In the genomic region with DNA sequence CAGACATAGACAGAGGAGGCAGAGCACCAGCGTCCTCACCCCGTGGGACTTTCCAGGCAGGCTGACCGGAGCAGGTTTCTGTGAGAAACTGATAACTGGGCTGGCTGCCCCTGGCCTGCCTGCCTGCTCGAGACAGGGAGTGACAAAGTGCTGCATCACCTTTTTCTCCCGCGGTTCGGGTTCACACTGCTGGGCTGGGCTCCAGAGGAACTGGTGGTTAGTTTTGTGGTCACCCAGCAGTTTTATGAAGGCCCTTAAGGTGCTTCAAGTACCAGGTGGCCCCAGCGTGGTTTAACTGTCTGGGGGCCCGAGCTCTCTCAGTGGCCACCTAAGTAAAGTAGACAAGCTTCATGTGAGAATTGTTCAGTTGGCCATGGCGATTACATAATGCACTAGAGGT, we compare ENCODE assay signal across 9 cellular contexts.
DNase-seq lines count a peak whose midpoint lies in the region; ATAC-seq lines count a peak whose summit lies in the region.
"Had no signal": no experiment of that assay in that cellular context is flagged by ENCODE, and none has a peak within 500 bp of the region (broad histone marks: within the 10 kb centered on the region; RNA-seq: fewer than 3 reads in every experiment).

No MANE protein-coding gene starts in this region.

- peak; percentile 7 for DNase-seq in ELF-1 (ENCODE audit: low read depth, low spot score)
- peak; percentile 81 for DNase-seq in activated CD8-positive, alpha-beta T cell treated with anti-CD3 and anti-CD28 coated beads, Interleukin-2, amount 10 ng/mL, durations not matched to agents 7 days and 5 days
- DNase-seq in immature natural killer cell = peak; percentile 50 to 58 (median 54)
- DNase-seq in HuH-7.5 (ENCODE audit: low spot score) = no peak
- DNase-seq in stimulated activated naive B cell treated with anti-CD40 and anti-IgM and Interleukin-4, amounts not matched to agents 10 μg/mL and 1 μg/mL and 100 μg/mL, for 72 hours = no peak
- no peak for DNase-seq in NCI-H1092 treated with DMSO at 0.1 percent for 48 hours (lab: John Stamatoyannopoulos, UW)
- DNase-seq: Caco-2 had no signal

- POLR2A ChIA-PET in activated CD8-positive, alpha-beta T cell treated with anti-CD3 and anti-CD28 coated beads, Interleukin-2, amount 10 ng/mL, durations not matched to agents 7 days and 5 days (lab: Charles Lee) = interaction anchor here (1.9 kb wide), 1 partner anchor 59 kb away, joined by 6 read pairs; no protein-coding TSS in a partner anchor

- peak overlapping the region; percentile 76 for H3K27ac Mint-ChIP-seq in activated CD8-positive, alpha-beta T cell treated with anti-CD3 and anti-CD28 coated beads, Interleukin-2, amount 10 ng/mL, durations not matched to agents 7 days and 5 days
- H3K27ac Mint-ChIP-seq in immature natural killer cell = peak overlapping the region; percentile 39 to 89 (median 74)
- no peak overlapping the region for H3K27ac Mint-ChIP-seq in stimulated activated naive B cell treated with anti-CD40 and anti-IgM and Interleukin-4, amounts not matched to agents 10 μg/mL and 1 μg/mL and 100 μg/mL, for 72 hours

- peak overlapping the region; percentile 45 for H3K4me3 Mint-ChIP-seq in activated CD8-positive, alpha-beta T cell treated with anti-CD3 and anti-CD28 coated beads, Interleukin-2, amount 10 ng/mL, durations not matched to agents 7 days and 5 days
- peak overlapping the region; percentile 51 to 80 (median 69) for H3K4me3 Mint-ChIP-seq in immature natural killer cell
- H3K4me3 Mint-ChIP-seq in stimulated activated naive B cell treated with anti-CD40 and anti-IgM and Interleukin-4, amounts not matched to agents 10 μg/mL and 1 μg/mL and 100 μg/mL, for 72 hours = no peak overlapping the region

- ATAC-seq in HG03432 (IDR thresholded peaks at IDR 0.05; ENCODE audit: unreplicated experiment) (peak; percentile 76), GM18511 (IDR thresholded peaks at IDR 0.05; ENCODE audit: unreplicated experiment) (no peak)
- peak; percentile 80 for ATAC-seq in activated CD8-positive, alpha-beta T cell treated with anti-CD3 and anti-CD28 coated beads, Interleukin-2, amount 10 ng/mL, durations not matched to agents 7 days and 5 days
- no peak for ATAC-seq in stimulated activated naive B cell treated with anti-CD40 and anti-IgM and Interleukin-4, amounts not matched to agents 10 μg/mL and 1 μg/mL and 100 μg/mL, for 72 hours (replicated peaks)

- no peaks in the 10 kb centered on the region for H3K27me3 Mint-ChIP-seq in activated CD8-positive, alpha-beta T cell treated with anti-CD3 and anti-CD28 coated beads, Interleukin-2, amount 10 ng/mL, durations not matched to agents 7 days and 5 days (ENCODE audit: low read depth)
- H3K27me3 Mint-ChIP-seq in immature natural killer cell (ENCODE audit: low read depth in 3 of 3) = peaks cover 1 to 4% (median 4%) of the 10 kb centered on the region in 3 donors
- H3K27me3 Mint-ChIP-seq in stimulated activated naive B cell treated with anti-CD40 and anti-IgM and Interleukin-4, amounts not matched to agents 10 μg/mL and 1 μg/mL and 100 μg/mL, for 72 hours = peaks cover 0 to 6% of the 10 kb centered on the region in 2 donors

- CTCF ChIA-PET in activated CD8-positive, alpha-beta T cell treated with anti-CD3 and anti-CD28 coated beads, Interleukin-2, amount 10 ng/mL, durations not matched to agents 7 days and 5 days (lab: Charles Lee) = interaction anchor here (1.8 to 20.0 kb wide), 2 partner anchors 11 to 59 kb away, joined by 9 to 309 read pairs; no protein-coding TSS in a partner anchor

- no peaks in the 10 kb centered on the region for H3K9me3 Mint-ChIP-seq in activated CD8-positive, alpha-beta T cell treated with anti-CD3 and anti-CD28 coated beads, Interleukin-2, amount 10 ng/mL, durations not matched to agents 7 days and 5 days (ENCODE audit: insufficient read depth)
- peaks cover 0 to 2% (median 0%) of the 10 kb centered on the region in 6 donors for H3K9me3 Mint-ChIP-seq in immature natural killer cell
- H3K9me3 Mint-ChIP-seq in stimulated activated naive B cell treated with anti-CD40 and anti-IgM and Interleukin-4, amounts not matched to agents 10 μg/mL and 1 μg/mL and 100 μg/mL, for 72 hours = no peaks in the 10 kb centered on the region

- peaks cover 80% of the 10 kb centered on the region for H3K4me1 Mint-ChIP-seq in activated CD8-positive, alpha-beta T cell treated with anti-CD3 and anti-CD28 coated beads, Interleukin-2, amount 10 ng/mL, durations not matched to agents 7 days and 5 days (ENCODE audit: low read depth)
- peaks cover 35 to 38% of the 10 kb centered on the region in 2 donors for H3K4me1 Mint-ChIP-seq in immature natural killer cell
- H3K4me1 Mint-ChIP-seq in stimulated activated naive B cell treated with anti-CD40 and anti-IgM and Interleukin-4, amounts not matched to agents 10 μg/mL and 1 μg/mL and 100 μg/mL, for 72 hours = no peaks in the 10 kb centered on the region

- H3K36me3 Mint-ChIP-seq in activated CD8-positive, alpha-beta T cell treated with anti-CD3 and anti-CD28 coated beads, Interleukin-2, amount 10 ng/mL, durations not matched to agents 7 days and 5 days (ENCODE audit: low read depth) = peaks cover 8% of the 10 kb centered on the region
- H3K36me3 Mint-ChIP-seq in immature natural killer cell = peaks cover 0 to 12% (median 3%) of the 10 kb centered on the region in 3 donors
- no peaks in the 10 kb centered on the region for H3K36me3 Mint-ChIP-seq in stimulated activated naive B cell treated with anti-CD40 and anti-IgM and Interleukin-4, amounts not matched to agents 10 μg/mL and 1 μg/mL and 100 μg/mL, for 72 hours

Comparison
In these comparisons a context has a peak if more than half of its experiments do, and no peak if none do; other contexts are left out.
1. DNase-seq: peak in ELF-1 (single experiment), activated CD8-positive, alpha-beta T cell treated with anti-CD3 and anti-CD28 coated beads, Interleukin-2, amount 10 ng/mL, durations not matched to agents 7 days and 5 days (single experiment) and immature natural killer cell (3 of 3); none in HuH-7.5 (single experiment), stimulated activated naive B cell treated with anti-CD40 and anti-IgM and Interleukin-4, amounts not matched to agents 10 μg/mL and 1 μg/mL and 100 μg/mL, for 72 hours (single experiment) and NCI-H1092 treated with DMSO at 0.1 percent for 48 hours (single experiment).
2. ATAC-seq: peak in HG03432 (single experiment) and activated CD8-positive, alpha-beta T cell treated with anti-CD3 and anti-CD28 coated beads, Interleukin-2, amount 10 ng/mL, durations not matched to agents 7 days and 5 days (single experiment); none in stimulated activated naive B cell treated with anti-CD40 and anti-IgM and Interleukin-4, amounts not matched to agents 10 μg/mL and 1 μg/mL and 100 μg/mL, for 72 hours (0 of 2) and GM18511 (single experiment).
3. H3K4me3 Mint-ChIP-seq: peak in activated CD8-positive, alpha-beta T cell treated with anti-CD3 and anti-CD28 coated beads, Interleukin-2, amount 10 ng/mL, durations not matched to agents 7 days and 5 days (single experiment) and immature natural killer cell (5 of 5); none in stimulated activated naive B cell treated with anti-CD40 and anti-IgM and Interleukin-4, amounts not matched to agents 10 μg/mL and 1 μg/mL and 100 μg/mL, for 72 hours (0 of 2).